Comparison of ENCODE assay signal across 17 cellular contexts in the genomic region with DNA sequence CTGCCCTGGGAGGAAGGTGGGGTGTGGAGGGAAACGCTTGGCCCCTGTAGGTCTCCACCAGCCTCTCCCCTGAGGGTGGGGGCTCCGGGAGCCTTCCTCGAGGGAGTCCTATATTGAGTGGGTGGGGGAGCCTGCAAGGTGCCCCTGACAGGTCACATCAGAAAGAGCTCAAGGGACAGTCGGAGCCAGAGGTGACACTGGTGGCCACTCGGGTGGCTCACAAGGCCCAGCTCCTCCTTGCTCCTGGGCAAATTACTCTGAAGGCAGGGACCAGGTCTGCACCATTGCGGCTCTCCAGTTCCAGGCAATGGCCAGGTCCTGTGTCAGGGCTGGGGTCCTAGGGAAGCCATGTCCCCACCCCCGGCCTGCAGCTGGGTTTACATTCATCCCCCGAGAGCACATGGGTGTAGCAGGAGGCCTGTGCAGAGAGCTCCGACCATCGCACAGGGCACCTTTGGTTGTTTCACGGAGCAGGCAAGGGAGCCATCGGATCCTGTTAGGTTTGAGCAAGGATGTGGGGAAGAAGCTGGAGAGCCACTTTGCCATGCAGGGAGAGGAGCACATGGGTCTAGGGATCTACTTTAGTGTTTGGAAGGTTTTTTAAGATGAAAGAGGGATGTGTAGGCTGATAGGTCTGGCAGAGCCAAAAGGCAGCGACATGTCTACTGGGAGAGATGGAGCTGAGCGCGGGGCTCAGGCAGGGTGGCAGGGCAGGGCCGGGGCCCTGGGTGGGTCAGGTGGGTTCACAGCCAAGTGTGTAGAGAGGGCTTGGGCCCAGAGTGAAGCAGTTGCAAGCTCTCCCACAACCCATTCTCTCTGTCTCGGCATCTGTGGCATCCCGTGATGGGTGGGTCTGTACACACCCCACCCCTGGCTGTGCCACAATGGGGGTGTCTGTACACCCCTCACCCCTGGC. TPM values are rescaled to one million over a fixed set of nuclear protein-coding genes. Genes with fewer than 3 reads are reported as not detected.
DNase-seq lines count a peak whose midpoint lies in the region; ATAC-seq and TF ChIP-seq lines count a peak whose summit lies in the region.
"Had no signal": no experiment of that assay in that cellular context is flagged by ENCODE, and none has a peak within 500 bp of the region (broad histone marks: within the 10 kb centered on the region; RNA-seq: fewer than 3 reads in every experiment).

No MANE protein-coding gene starts in this region.

- peak; percentile 12 for DNase-seq in activated T-cell treated with anti-CD3 and anti-CD28 coated beads, Interleukin-2, amount 50 U/mL, for 1 hour
- DNase-seq in activated T-cell treated with anti-CD3 and anti-CD28 coated beads, Interleukin-2, amount 50 U/mL, for 24 hours = no peak
- DNase-seq in Panc1 (ENCODE audit: low read depth, low spot score) (no peak), fibroblast of lung (ENCODE audit: low read depth in 2 of 2) (no peak), sigmoid colon (peak; percentile 58), SJCRH30 (no peak), nucleus accumbens (lab: John Stamatoyannopoulos, UW) (no peak)
- no peak for DNase-seq in activated T-helper 1 cell treated with anti-CD3 and anti-CD28 coated beads, Interleukin-12 subunit alpha, Interleukin-12 subunit beta, Interleukin-2, Interleukin-4 antibody, amounts not matched to agents 30 ng/mL and 10 ng/mL and 1 ng/mL, durations not matched to agents 14 hours and 24 hours and 36 hours (ENCODE audit: low spot score)
- DNase-seq: activated CD4-positive, CD25-positive, alpha-beta regulatory T cell; MV-4-11; stimulated activated CD8-positive, alpha-beta memory T cell treated with anti-CD3 and anti-CD28 coated beads, Interleukin-4, amount 100 ng/mL, for 48 hours had no signal

- in situ Hi-C loops in Panc1 (cut with HindIII; ENCODE audit: low pct_unique_long_range_greater_than_20kb, low sequenced_read_pairs) = no loop called here

- H3K36me3 Mint-ChIP-seq in activated T-cell treated with anti-CD3 and anti-CD28 coated beads, Interleukin-2, amount 50 U/mL, for 24 hours (ENCODE audit: low read depth) = peaks cover 14% of the 10 kb centered on the region
- no peaks in the 10 kb centered on the region for H3K36me3 Mint-ChIP-seq in activated T-helper 1 cell treated with anti-CD3 and anti-CD28 coated beads, Interleukin-12 subunit alpha, Interleukin-12 subunit beta, Interleukin-2, Interleukin-4 antibody, amounts not matched to agents 30 ng/mL and 10 ng/mL and 1 ng/mL, durations not matched to agents 14 hours and 24 hours and 36 hours (ENCODE audit: low read depth)

- no TSS peak for BruUV-seq in Panc1 (replicated peaks; lab: Mats Ljungman, UMichigan)

- H3K79me2 ChIP-seq in fibroblast of lung (ENCODE audit: control insufficient read depth, insufficient read depth, low read length) = no peaks in the 10 kb centered on the region

- no peak overlapping the region for H2AFZ ChIP-seq in fibroblast of lung (ENCODE audit: low read length)

- H3K9me3 Mint-ChIP-seq in activated T-cell treated with anti-CD3 and anti-CD28 coated beads, Interleukin-2, amount 50 U/mL, for 24 hours = no peaks in the 10 kb centered on the region
- H3K9me3 Mint-ChIP-seq in activated T-helper 1 cell treated with anti-CD3 and anti-CD28 coated beads, Interleukin-12 subunit alpha, Interleukin-12 subunit beta, Interleukin-2, Interleukin-4 antibody, amounts not matched to agents 30 ng/mL and 10 ng/mL and 1 ng/mL, durations not matched to agents 14 hours and 24 hours and 36 hours = no peaks in the 10 kb centered on the region
- H3K9me3 Mint-ChIP-seq: CD8-positive, alpha-beta memory T cell had no signal

- H3K4me2 ChIP-seq in fibroblast of lung (ENCODE audit: extremely low read depth, insufficient read depth, low read length) = no peak overlapping the region

- no peak for TF ChIP-seq POLR2A in sigmoid colon (IDR thresholded peaks at IDR 0.05)

- POLR2A ChIA-PET in Panc1 (lab: Charles Lee) = interaction anchor here (0.6 kb wide), 1 partner anchor 18 kb away, joined by 7 read pairs; no protein-coding TSS in a partner anchor

- no peaks in the 10 kb centered on the region for H3K27me3 Mint-ChIP-seq in activated T-cell treated with anti-CD3 and anti-CD28 coated beads, Interleukin-2, amount 50 U/mL, for 24 hours
- H3K27me3 Mint-ChIP-seq in activated T-helper 1 cell treated with anti-CD3 and anti-CD28 coated beads, Interleukin-12 subunit alpha, Interleukin-12 subunit beta, Interleukin-2, Interleukin-4 antibody, amounts not matched to agents 30 ng/mL and 10 ng/mL and 1 ng/mL, durations not matched to agents 14 hours and 24 hours and 36 hours (ENCODE audit: insufficient read depth) = no peaks in the 10 kb centered on the region
- H3K27me3 Mint-ChIP-seq: CD8-positive, alpha-beta memory T cell had no signal

- CTCF ChIA-PET in Panc1 (lab: Charles Lee) = interaction anchor here (0.6 to 0.9 kb wide), 2 partner anchors 554 to 707 kb away, joined by 3 read pairs; no protein-coding TSS in a partner anchor

- H3K9me3 ChIP-seq in Panc1 (ENCODE audit: control insufficient read depth, insufficient read depth, low read depth, low read length) = no peaks in the 10 kb centered on the region
- H3K9me3 ChIP-seq in fibroblast of lung (ENCODE audit: control insufficient read depth, insufficient read depth, low read depth, low read length) = no peaks in the 10 kb centered on the region
- no peaks in the 10 kb centered on the region for H3K9me3 ChIP-seq in sigmoid colon
- H3K9me3 ChIP-seq in SJCRH30 (replicated peaks) = no peaks in the 10 kb centered on the region
- H3K9me3 ChIP-seq: tibial nerve had no signal

- no peak overlapping the region for H3K27ac Mint-ChIP-seq in activated T-cell treated with anti-CD3 and anti-CD28 coated beads, Interleukin-2, amount 50 U/mL, for 24 hours
- no peak overlapping the region for H3K27ac Mint-ChIP-seq in activated T-helper 1 cell treated with anti-CD3 and anti-CD28 coated beads, Interleukin-12 subunit alpha, Interleukin-12 subunit beta, Interleukin-2, Interleukin-4 antibody, amounts not matched to agents 30 ng/mL and 10 ng/mL and 1 ng/mL, durations not matched to agents 14 hours and 24 hours and 36 hours
- H3K27ac Mint-ChIP-seq: CD8-positive, alpha-beta memory T cell had no signal

- H3K4me1 Mint-ChIP-seq in activated T-cell treated with anti-CD3 and anti-CD28 coated beads, Interleukin-2, amount 50 U/mL, for 24 hours (ENCODE audit: low read depth) = peaks cover 3% of the 10 kb centered on the region
- H3K4me1 Mint-ChIP-seq in activated T-helper 1 cell treated with anti-CD3 and anti-CD28 coated beads, Interleukin-12 subunit alpha, Interleukin-12 subunit beta, Interleukin-2, Interleukin-4 antibody, amounts not matched to agents 30 ng/mL and 10 ng/mL and 1 ng/mL, durations not matched to agents 14 hours and 24 hours and 36 hours (ENCODE audit: low read depth) = no peaks in the 10 kb centered on the region
- H3K4me1 Mint-ChIP-seq: CD8-positive, alpha-beta memory T cell had no signal

- H3K4me1 ChIP-seq in Panc1 (ENCODE audit: control insufficient read depth, insufficient read depth, low read length) (peaks cover 30% of the 10 kb centered on the region), fibroblast of lung (ENCODE audit: control insufficient read depth, extremely low read depth, insufficient read depth, low read length) (no peaks in the 10 kb centered on the region), sigmoid colon (peaks cover 0 to 10% (median 3%) of the 10 kb centered on the region in 4 donors), SJCRH30 (peaks cover 16% of the 10 kb centered on the region)

- intact Hi-C loops in Panc1 (cut with micrococcal nuclease; ENCODE audit: unreplicated experiment) = no loop called here
- intact Hi-C loops in sigmoid colon (cut with DNase I) = no loop called here
- intact Hi-C loops in activated T-helper 1 cell treated with anti-CD3 and anti-CD28 coated beads, Interleukin-12 subunit alpha, Interleukin-12 subunit beta, Interleukin-2, Interleukin-4 antibody, amounts not matched to agents 30 ng/mL and 10 ng/mL and 1 ng/mL, durations not matched to agents 14 hours and 24 hours and 36 hours (cut with micrococcal nuclease) = no loop called here

- H3K36me3 ChIP-seq in Panc1 (ENCODE audit: control insufficient read depth, insufficient read depth, low read length) (peaks cover 12% of the 10 kb centered on the region), fibroblast of lung (ENCODE audit: control insufficient read depth, insufficient read depth, low read length) (peaks cover 21% of the 10 kb centered on the region), sigmoid colon (peaks cover 0 to 42% (median 4%) of the 10 kb centered on the region in 4 donors), SJCRH30 (peaks cover 17% of the 10 kb centered on the region; the same call in 1 of the 2 replicates)

- TF ChIP-seq CTCF in Panc1 (IDR thresholded peaks at IDR 0.05) (no peak), fibroblast of lung (conservative IDR thresholded peaks at IDR 0.05 in 1 of 2, IDR thresholded peaks at IDR 0.05 in 1 of 2; ENCODE audit: low read depth in 1 of 2, low read length in 2 of 2) (no peak), sigmoid colon (IDR thresholded peaks at IDR 0.05) (no peak)

- no peak overlapping the region for H3K4me3 Mint-ChIP-seq in activated T-cell treated with anti-CD3 and anti-CD28 coated beads, Interleukin-2, amount 50 U/mL, for 24 hours
- no peak overlapping the region for H3K4me3 Mint-ChIP-seq in activated T-helper 1 cell treated with anti-CD3 and anti-CD28 coated beads, Interleukin-12 subunit alpha, Interleukin-12 subunit beta, Interleukin-2, Interleukin-4 antibody, amounts not matched to agents 30 ng/mL and 10 ng/mL and 1 ng/mL, durations not matched to agents 14 hours and 24 hours and 36 hours
- H3K4me3 Mint-ChIP-seq: CD8-positive, alpha-beta memory T cell had no signal

- TF ChIP-seq EP300 in sigmoid colon (IDR thresholded peaks at IDR 0.05) = no peak

- H3K9ac ChIP-seq in fibroblast of lung (ENCODE audit: insufficient read depth, low read length) = no peak overlapping the region

- peak overlapping the region; percentile 53 for H3K27ac ChIP-seq in Panc1 (ENCODE audit: low read length)
- H3K27ac ChIP-seq in fibroblast of lung (ENCODE audit: insufficient read depth, low read length) = peak overlapping the region; percentile 10
- no peak overlapping the region for H3K27ac ChIP-seq in sigmoid colon
- H3K27ac ChIP-seq in SJCRH30 = no peak overlapping the region
- H3K27ac ChIP-seq: tibial nerve had no signal

- peak; percentile 26 for ATAC-seq in Panc1

- H3K27me3 ChIP-seq in Panc1 (ENCODE audit: control insufficient read depth, insufficient read depth, low read length) = no peaks in the 10 kb centered on the region
- no peaks in the 10 kb centered on the region for H3K27me3 ChIP-seq in fibroblast of lung (ENCODE audit: control insufficient read depth, insufficient read depth, low read length)
- H3K27me3 ChIP-seq in sigmoid colon = no peaks in the 10 kb centered on the region
- no peaks in the 10 kb centered on the region for H3K27me3 ChIP-seq in SJCRH30
- H3K27me3 ChIP-seq: tibial nerve had no signal

- H4K20me1 ChIP-seq in fibroblast of lung (ENCODE audit: control insufficient read depth, extremely low read depth, insufficient read depth, low read length) = no peaks in the 10 kb centered on the region

- 83 to 90% methylated on average over 18 of the region's 18 CpGs for WGBS in sigmoid colon, 2 donors

- H3K4me3 ChIP-seq in Panc1 (ENCODE audit: low read depth in 2 of 2, low read length in 2 of 2) = no peak overlapping the region
- H3K4me3 ChIP-seq in fibroblast of lung (replicated peaks in 1 of 4; ENCODE audit: control extremely low read depth in 1 of 4, insufficient read depth in 1 of 4, low read depth in 3 of 4, low read length in 4 of 4) = no peak overlapping the region
- no peak overlapping the region for H3K4me3 ChIP-seq in sigmoid colon
- no peak overlapping the region for H3K4me3 ChIP-seq in SJCRH30
- H3K4me3 ChIP-seq: tibial nerve had no signal

RNA-seq across cellular contexts. Expression of gene CCND1, which starts 14.8 kb away (rescaled TPM):
- total RNA-seq in Panc1 (2021; ENCODE audit: unreplicated experiment) (259 TPM), fibroblast of lung (127 and 548 TPM in 2 replicates), sigmoid colon (10 to 100 TPM in 3 of 4 donors, 1 to 10 TPM in 1; 7.7 to 56.8 (median 31.1) TPM)
- polyA plus RNA-seq in Panc1 (2012; ENCODE audit: insufficient read length) = 275 TPM
- polyA plus RNA-seq in fibroblast of lung (322 and 523 TPM in 2 replicates), sigmoid colon (10 to 100 TPM; 12.0 to 18.8 (median 14.8) TPM)
- polyA plus RNA-seq in fibroblast of lung (2012) = 342 and 554 TPM in 2 replicates
- 590 and 1,076 TPM in 2 replicates for polyA minus RNA-seq in fibroblast of lung (ENCODE audit: low replicate concordance)
- total RNA-seq in activated T-helper 1 cell treated with anti-CD3 and anti-CD28 coated beads, Interleukin-12 subunit alpha, Interleukin-12 subunit beta, Interleukin-2, Interleukin-4 antibody, amounts not matched to agents 30 ng/mL and 10 ng/mL and 1 ng/mL, durations not matched to agents 14 hours and 24 hours and 36 hours = 26.4 and 28.1 TPM in 2 replicates
- total RNA-seq in SJCRH30 (2014; rRNA removed; shearing (Covaris generic)) = 80.3 and 81.9 TPM in 2 replicates

RNA-seq across cellular contexts. Expression of gene LTO1, which starts 19.4 kb away (rescaled TPM):
- total RNA-seq in Panc1 (2021; ENCODE audit: unreplicated experiment) = 28.7 TPM
- 73.8 TPM for polyA plus RNA-seq in Panc1 (2012; ENCODE audit: insufficient read length)
- total RNA-seq in fibroblast of lung = 20.3 and 25.4 TPM in 2 replicates
- 18.1 and 19.5 TPM in 2 replicates for polyA plus RNA-seq in fibroblast of lung
- 14.2 and 15.0 TPM in 2 replicates for polyA plus RNA-seq in fibroblast of lung (2012)
- polyA minus RNA-seq in fibroblast of lung (ENCODE audit: low replicate concordance) = 4.1 and 5.0 TPM in 2 replicates
- 10 to 100 TPM; 19.3 to 42.9 (median 21.0) TPM for total RNA-seq in sigmoid colon
- polyA plus RNA-seq in sigmoid colon = 10 to 100 TPM; 12.0 to 25.7 (median 16.2) TPM
- total RNA-seq in activated T-helper 1 cell treated with anti-CD3 and anti-CD28 coated beads, Interleukin-12 subunit alpha, Interleukin-12 subunit beta, Interleukin-2, Interleukin-4 antibody, amounts not matched to agents 30 ng/mL and 10 ng/mL and 1 ng/mL, durations not matched to agents 14 hours and 24 hours and 36 hours = 28.1 and 32.1 TPM in 2 replicates
- 19.4 and 22.3 TPM in 2 replicates for total RNA-seq in SJCRH30 (2014; rRNA removed; shearing (Covaris generic))

RNA-seq across cellular contexts. Expression of gene FGF19, which starts 48.1 kb away (rescaled TPM):
- not detected for total RNA-seq in Panc1 (2021; ENCODE audit: unreplicated experiment)
- polyA plus RNA-seq in Panc1 (2012; ENCODE audit: insufficient read length) = not detected
- total RNA-seq in fibroblast of lung = not detected in 2 replicates
- polyA plus RNA-seq in fibroblast of lung = not detected in 2 replicates
- polyA plus RNA-seq in fibroblast of lung (2012) = not detected in 2 replicates
- not detected in 2 replicates for polyA minus RNA-seq in fibroblast of lung (ENCODE audit: low replicate concordance)
- total RNA-seq in sigmoid colon = not detected
- polyA plus RNA-seq in sigmoid colon = not detected
- total RNA-seq in activated T-helper 1 cell treated with anti-CD3 and anti-CD28 coated beads, Interleukin-12 subunit alpha, Interleukin-12 subunit beta, Interleukin-2, Interleukin-4 antibody, amounts not matched to agents 30 ng/mL and 10 ng/mL and 1 ng/mL, durations not matched to agents 14 hours and 24 hours and 36 hours = not detected in 2 replicates
- not detected in 2 replicates for total RNA-seq in SJCRH30 (2014; rRNA removed; shearing (Covaris generic))
- total RNA-seq: A172; CD8-positive, alpha-beta memory T cell; kidney epithelial cell; renal cortical epithelial cell; tibial nerve had no signal
- polyA plus RNA-seq: CD8-positive, alpha-beta memory T cell; esophagus had no signal

Comparison
In these comparisons a context has a peak if more than half of its experiments do, and no peak if none do; other contexts are left out.
1. DNase-seq: peak in activated T-cell treated with anti-CD3 and anti-CD28 coated beads, Interleukin-2, amount 50 U/mL, for 1 hour (single experiment) and sigmoid colon (single experiment); none in activated T-cell treated with anti-CD3 and anti-CD28 coated beads, Interleukin-2, amount 50 U/mL, for 24 hours (single experiment), Panc1 (single experiment), fibroblast of lung (0 of 2), activated T-helper 1 cell treated with anti-CD3 and anti-CD28 coated beads, Interleukin-12 subunit alpha, Interleukin-12 subunit beta, Interleukin-2, Interleukin-4 antibody, amounts not matched to agents 30 ng/mL and 10 ng/mL and 1 ng/mL, durations not matched to agents 14 hours and 24 hours and 36 hours (single experiment), SJCRH30 (0 of 2) and nucleus accumbens (0 of 56).
2. H3K27ac ChIP-seq: peak in Panc1 (single experiment) and fibroblast of lung (single experiment); none in sigmoid colon (0 of 4) and SJCRH30 (single experiment).